Comparison of ENCODE assay signal across 17 cellular contexts in genomic region chr2:66667288-66667780, GRCh38.
A peak's percentile ranks its signal among the peaks of the same experiment; 100 is the strongest.
DNase-seq lines count a peak whose midpoint lies in the region; ATAC-seq, FAIRE-seq and TF ChIP-seq lines count a peak whose summit lies in the region.
"Had no signal": no experiment of that assay in that cellular context is flagged by ENCODE, and none has a peak within 500 bp of the region (broad histone marks: within the 10 kb centered on the region; RNA-seq: fewer than 3 reads in every experiment).

No MANE protein-coding gene starts in this region.

- peak overlapping the region; percentile 6 for H2AFZ ChIP-seq in keratinocyte (ENCODE audit: control insufficient read depth, low read length)

- H3K9me1 ChIP-seq in keratinocyte (ENCODE audit: control insufficient read depth, extremely low read depth, insufficient read depth, low read length) = no peaks in the 10 kb centered on the region

- no peaks in the 10 kb centered on the region for H3K9me3 ChIP-seq in NT2/D1 (ENCODE audit: insufficient read depth, low read length)
- H3K9me3 ChIP-seq in keratinocyte (ENCODE audit: control insufficient read depth, low read depth, low read length) = no peaks in the 10 kb centered on the region
- H3K9me3 ChIP-seq: A549, BE2C, Caco-2 had no signal

- dilution Hi-C loops in keratinocyte (cut with MboI; ENCODE audit: extremely low pct_ligation_motif_present, low sequenced_read_pairs) = no loop called here

- no peak overlapping the region for H3K4me2 ChIP-seq in keratinocyte (ENCODE audit: control insufficient read depth, extremely low read depth, insufficient read depth, low read depth, low read length)
- H3K4me2 ChIP-seq: A549 had no signal

- no peak overlapping the region for H3K4me3 ChIP-seq in H7 (ENCODE audit: insufficient read depth, low read depth, low read length)
- H3K4me3 ChIP-seq in NT2/D1 (ENCODE audit: insufficient read length, low read depth) = no peak overlapping the region
- H3K4me3 ChIP-seq in keratinocyte (ENCODE audit: control insufficient read depth in 2 of 3, extremely low read depth in 1 of 3, insufficient read depth in 2 of 3, low read depth in 1 of 3, low read length in 3 of 3) = no peak overlapping the region
- H3K4me3 ChIP-seq: A549 had no signal

- H3K36me3 ChIP-seq in H7 (replicated peaks; ENCODE audit: control insufficient read depth, insufficient read depth, low read length) = no peaks in the 10 kb centered on the region
- no peaks in the 10 kb centered on the region for H3K36me3 ChIP-seq in NT2/D1 (ENCODE audit: insufficient read depth, insufficient read length, low read length)
- H3K36me3 ChIP-seq in keratinocyte (ENCODE audit: control insufficient read depth in 2 of 2, extremely low read depth in 1 of 2, insufficient read depth in 2 of 2, low read length in 2 of 2) = no peaks in the 10 kb centered on the region
- H3K36me3 ChIP-seq: BE2C had no signal

- H3K4me1 ChIP-seq in NT2/D1 (ENCODE audit: insufficient read depth, insufficient read length) = no peaks in the 10 kb centered on the region
- H3K4me1 ChIP-seq in keratinocyte (ENCODE audit: control insufficient read depth, extremely low read depth, insufficient read depth, low read length) = no peaks in the 10 kb centered on the region
- H3K4me1 ChIP-seq: A549, BE2C, Caco-2 had no signal

- H3K27ac ChIP-seq in keratinocyte (ENCODE audit: control insufficient read depth, insufficient read depth, low read length) = no peak overlapping the region
- H3K27ac ChIP-seq: A549, C4-2B had no signal

- TF ChIP-seq CTCF in keratinocyte (optimal IDR thresholded peaks at IDR 0.05 in 1 of 3, IDR thresholded peaks at IDR 0.05 in 1 of 3, conservative IDR thresholded peaks at IDR 0.05 in 1 of 3; ENCODE audit: extremely low read depth in 1 of 3, insufficient read depth in 2 of 3, low read length in 3 of 3) = no peak

- H3K27me3 ChIP-seq in H7 (ENCODE audit: control insufficient read depth, insufficient read depth, low read length) (no peaks in the 10 kb centered on the region), NT2/D1 (ENCODE audit: insufficient read depth, insufficient read length) (no peaks in the 10 kb centered on the region), keratinocyte (ENCODE audit: control insufficient read depth, extremely low read depth, insufficient read depth, low read length) (no peaks in the 10 kb centered on the region)
- H3K27me3 ChIP-seq: BE2C had no signal

- ATAC-seq in GM18498 (IDR thresholded peaks at IDR 0.05; ENCODE audit: unreplicated experiment) = no peak
- no peak for ATAC-seq in HG03520 (IDR thresholded peaks at IDR 0.05; ENCODE audit: unreplicated experiment)
- ATAC-seq: A549 had no signal

- FAIRE-seq in keratinocyte (lab: Jason Lieb, UNC) = no peak
- FAIRE-seq: A549, GM12892, GM19239, H54 had no signal

- DNase-seq in H7 (peak; percentile 20), NT2/D1 (ENCODE audit: low read depth, low spot score) (peak; percentile 13), keratinocyte (ENCODE audit: low read depth, low spot score) (no peak), SHP77 (lab: John Stamatoyannopoulos, UW) (no peak)
- DNase-seq in activated CD4-positive, alpha-beta T cell treated with anti-CD3 and anti-CD28 coated beads for 1 hour = no peak
- DNase-seq: BE2C; Caco-2; CD4-positive, alpha-beta memory T cell; DND-41; GDM1 had no signal

- H3K9ac ChIP-seq in NT2/D1 (ENCODE audit: insufficient read length, low read depth) = no peak overlapping the region
- H3K9ac ChIP-seq in keratinocyte (ENCODE audit: control insufficient read depth, extremely low read depth, insufficient read depth, low read length) = no peak overlapping the region

- H3K79me2 ChIP-seq in keratinocyte (ENCODE audit: control insufficient read depth, insufficient read depth, low read length) = no peaks in the 10 kb centered on the region

- H4K20me1 ChIP-seq in keratinocyte (ENCODE audit: control insufficient read depth, extremely low read depth, insufficient read depth, low read length) = no peaks in the 10 kb centered on the region

Comparison
In these comparisons a context has a peak if more than half of its experiments do, and no peak if none do; other contexts are left out.
1. DNase-seq: peak in H7 (single experiment) and NT2/D1 (single experiment); none in keratinocyte (single experiment), SHP77 (0 of 2) and activated CD4-positive, alpha-beta T cell treated with anti-CD3 and anti-CD28 coated beads for 1 hour (single experiment).